ENCODE assay signal across 9 cellular contexts in the genomic region with DNA sequence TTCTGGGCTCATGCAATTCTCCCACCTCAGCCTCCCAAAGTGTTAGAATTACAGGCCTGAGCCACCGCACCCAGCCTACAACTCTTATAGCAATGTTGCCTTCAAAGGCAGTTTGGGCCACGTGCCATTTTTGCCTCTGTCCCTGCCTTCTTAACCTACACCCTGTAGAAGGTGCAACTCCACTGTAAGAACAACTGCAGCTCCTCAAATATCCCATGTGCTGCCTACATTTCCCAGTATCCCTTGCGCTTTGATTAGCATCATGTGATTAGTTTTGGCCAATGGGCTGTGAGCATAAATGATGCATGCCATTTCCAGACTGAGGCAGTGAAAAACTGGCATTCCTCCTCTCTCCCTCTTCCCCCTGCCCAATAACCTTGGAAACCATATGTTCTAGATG.
DNase-seq lines count a peak whose midpoint lies in the region; ATAC-seq and TF ChIP-seq lines count a peak whose summit lies in the region.
"Had no signal": no experiment of that assay in that cellular context is flagged by ENCODE, and none has a peak within 500 bp of the region (broad histone marks: within the 10 kb centered on the region; RNA-seq: fewer than 3 reads in every experiment).

No MANE protein-coding gene starts in this region.

- in situ Hi-C loops in brain microvascular endothelial cell (cut with HindIII; ENCODE audit: low pct_ligation_motif_present, low sequenced_read_pairs), result no loop called here

- DNase-seq in stimulated activated CD4-positive, alpha-beta T cell treated with anti-CD3 and anti-CD28 coated beads, Interleukin-15, amount 100 ng/mL, for 24 hours, result peak; percentile 22
- no peak for DNase-seq in stimulated activated CD4-positive, alpha-beta T cell treated with anti-CD3 and anti-CD28 coated beads, Interleukin-12 subunit alpha, Interleukin-12 subunit beta, amount 100 ng/mL, for 4 hours
- DNase-seq in NAMALWA (ENCODE audit: low spot score) (peak; percentile 77), brain microvascular endothelial cell (peak; percentile 10), activated gamma-delta T cell treated with Interleukin-2 at 50 U/mL for 16 hours (no peak), dedifferentiated amniotic fluid mesenchymal stem cell (ENCODE audit: extremely low spot score) (no peak)
- DNase-seq in stimulated activated naive CD8-positive, alpha-beta T cell treated with anti-CD3 and anti-CD28 coated beads, Interleukin-15, Interleukin-2, amounts not matched to agents 100 U/mL and 50 U/mL, for 24 hours, result peak; percentile 7
- DNase-seq: stimulated activated naive CD4-positive, alpha-beta T cell treated with Interleukin-2 at 50 U/mL for 16 hours had no signal

- no peak overlapping the region for H3K4me3 ChIP-seq in brain microvascular endothelial cell (ENCODE audit: low read depth, low read length)

- no peaks in the 10 kb centered on the region for H3K27me3 ChIP-seq in brain microvascular endothelial cell (replicated peaks)

- no peak overlapping the region for H3K27ac ChIP-seq in brain microvascular endothelial cell

- ATAC-seq in stimulated activated naive CD8-positive, alpha-beta T cell treated with anti-CD3 and anti-CD28 coated beads, Interleukin-15, Interleukin-2, amounts not matched to agents 100 U/mL and 50 U/mL, for 24 hours, result no peak
- no peak for ATAC-seq in HG02884 (IDR thresholded peaks at IDR 0.05; ENCODE audit: unreplicated experiment)

- no peak for TF ChIP-seq CTCF in brain microvascular endothelial cell (IDR thresholded peaks at IDR 0.05; ENCODE audit: low read depth, low read length, missing control alignments)

- no peaks in the 10 kb centered on the region for H3K36me3 ChIP-seq in brain microvascular endothelial cell (replicated peaks)

Comparison
In these comparisons a context has a peak if more than half of its experiments do, and no peak if none do; other contexts are left out.
1. DNase-seq: peak in stimulated activated CD4-positive, alpha-beta T cell treated with anti-CD3 and anti-CD28 coated beads, Interleukin-15, amount 100 ng/mL, for 24 hours (single experiment), NAMALWA (single experiment), brain microvascular endothelial cell (single experiment) and stimulated activated naive CD8-positive, alpha-beta T cell treated with anti-CD3 and anti-CD28 coated beads, Interleukin-15, Interleukin-2, amounts not matched to agents 100 U/mL and 50 U/mL, for 24 hours (single experiment); none in stimulated activated CD4-positive, alpha-beta T cell treated with anti-CD3 and anti-CD28 coated beads, Interleukin-12 subunit alpha, Interleukin-12 subunit beta, amount 100 ng/mL, for 4 hours (single experiment), activated gamma-delta T cell treated with Interleukin-2 at 50 U/mL for 16 hours (single experiment) and dedifferentiated amniotic fluid mesenchymal stem cell (single experiment).